Comparison of ENCODE assay signal across 2 cellular contexts in the genomic region with DNA sequence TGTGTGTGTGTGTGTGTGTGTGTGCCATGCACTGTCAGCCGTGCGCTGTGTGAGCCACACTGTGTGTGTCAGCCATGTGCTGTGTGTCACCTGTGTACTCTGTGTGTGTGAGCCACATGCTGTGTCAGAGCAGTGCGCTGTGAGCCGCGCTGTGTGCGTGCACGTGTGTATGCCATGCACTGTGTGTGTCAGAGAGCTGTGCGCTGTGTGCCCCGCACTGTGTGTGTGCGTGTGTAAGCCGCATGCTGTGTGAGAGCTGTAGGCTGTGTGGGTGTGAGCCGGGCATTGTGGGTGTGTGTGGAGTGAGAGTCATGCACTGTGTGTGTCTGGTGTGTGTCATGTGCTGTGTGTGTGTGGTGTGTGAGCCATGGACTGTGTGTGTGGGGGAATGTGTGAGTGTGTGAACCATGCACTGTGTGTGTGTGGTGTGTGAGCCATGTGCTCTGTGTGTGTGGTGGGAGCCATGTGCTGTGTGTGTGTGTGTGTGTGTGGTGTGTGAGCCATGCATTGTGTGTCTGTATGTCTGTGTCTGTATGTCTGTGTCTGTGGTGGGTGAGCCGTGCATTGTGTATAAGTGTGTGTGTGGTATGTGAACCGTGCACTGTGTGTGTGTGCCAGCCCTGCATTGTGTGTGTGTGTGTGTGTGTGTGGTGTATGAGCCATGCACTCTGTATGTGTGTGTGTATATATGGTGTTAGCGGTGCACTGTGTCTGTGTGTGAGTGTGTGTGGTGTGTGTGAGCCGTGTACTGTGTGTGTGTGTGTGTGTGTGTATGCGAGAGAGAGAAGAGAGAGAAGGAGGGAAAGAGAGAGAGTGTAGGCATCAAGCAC.
TF ChIP-seq lines count a peak whose summit lies in the region.

No MANE protein-coding gene starts in this region.

TF ChIP-seq in IMR-90, 13 proteins besides CTCF, POLR2A, EP300 and RAD21:
- TF ChIP-seq FOS (IDR thresholded peaks at IDR 0.05; ENCODE audit: low read depth, low read length) (no peak), MAFK (IDR thresholded peaks at IDR 0.05; ENCODE audit: low read depth, low read length) (no peak), BHLHE40 (IDR thresholded peaks at IDR 0.05; ENCODE audit: low read depth, low read length) (no peak), RCOR1 (IDR thresholded peaks at IDR 0.05; ENCODE audit: insufficient replicate concordance, low read length) (no peak), MXI1 (IDR thresholded peaks at IDR 0.05; ENCODE audit: borderline replicate concordance, low read depth, low read length) (no peak), NFE2L2 (IDR thresholded peaks at IDR 0.05; ENCODE audit: low read depth, low read length) (no peak), CEBPB (IDR thresholded peaks at IDR 0.05; ENCODE audit: low read depth, low read length) (no peak)

TF ChIP-seq in H1, 55 proteins besides CTCF, POLR2A, EP300 and RAD21:
- TF ChIP-seq SP1 (IDR thresholded peaks at IDR 0.05; ENCODE audit: low read depth, low read length) (no peak), CTBP2 (IDR thresholded peaks at IDR 0.05; ENCODE audit: borderline replicate concordance, insufficient read depth, insufficient read length, low read length) (no peak), HDAC2 (IDR thresholded peaks at IDR 0.05; ENCODE audit: borderline replicate concordance in 1 of 2, low read depth in 2 of 2, low read length in 2 of 2) (no peak), POU5F1 (IDR thresholded peaks at IDR 0.05; ENCODE audit: low read depth, low read length) (no peak), KDM1A (IDR thresholded peaks at IDR 0.05; ENCODE audit: borderline replicate concordance, low read length) (no peak), TCF12 (IDR thresholded peaks at IDR 0.05; ENCODE audit: low read depth, low read length) (no peak), KDM5A (IDR thresholded peaks at IDR 0.05; ENCODE audit: low read length) (no peak), CBX5 (IDR thresholded peaks at IDR 0.05; ENCODE audit: low read depth, low read length) (no peak), KDM4A (IDR thresholded peaks at IDR 0.05; ENCODE audit: low read depth, low read length, severe bottlenecking) (no peak)
- TF ChIP-seq, protein P1, sequence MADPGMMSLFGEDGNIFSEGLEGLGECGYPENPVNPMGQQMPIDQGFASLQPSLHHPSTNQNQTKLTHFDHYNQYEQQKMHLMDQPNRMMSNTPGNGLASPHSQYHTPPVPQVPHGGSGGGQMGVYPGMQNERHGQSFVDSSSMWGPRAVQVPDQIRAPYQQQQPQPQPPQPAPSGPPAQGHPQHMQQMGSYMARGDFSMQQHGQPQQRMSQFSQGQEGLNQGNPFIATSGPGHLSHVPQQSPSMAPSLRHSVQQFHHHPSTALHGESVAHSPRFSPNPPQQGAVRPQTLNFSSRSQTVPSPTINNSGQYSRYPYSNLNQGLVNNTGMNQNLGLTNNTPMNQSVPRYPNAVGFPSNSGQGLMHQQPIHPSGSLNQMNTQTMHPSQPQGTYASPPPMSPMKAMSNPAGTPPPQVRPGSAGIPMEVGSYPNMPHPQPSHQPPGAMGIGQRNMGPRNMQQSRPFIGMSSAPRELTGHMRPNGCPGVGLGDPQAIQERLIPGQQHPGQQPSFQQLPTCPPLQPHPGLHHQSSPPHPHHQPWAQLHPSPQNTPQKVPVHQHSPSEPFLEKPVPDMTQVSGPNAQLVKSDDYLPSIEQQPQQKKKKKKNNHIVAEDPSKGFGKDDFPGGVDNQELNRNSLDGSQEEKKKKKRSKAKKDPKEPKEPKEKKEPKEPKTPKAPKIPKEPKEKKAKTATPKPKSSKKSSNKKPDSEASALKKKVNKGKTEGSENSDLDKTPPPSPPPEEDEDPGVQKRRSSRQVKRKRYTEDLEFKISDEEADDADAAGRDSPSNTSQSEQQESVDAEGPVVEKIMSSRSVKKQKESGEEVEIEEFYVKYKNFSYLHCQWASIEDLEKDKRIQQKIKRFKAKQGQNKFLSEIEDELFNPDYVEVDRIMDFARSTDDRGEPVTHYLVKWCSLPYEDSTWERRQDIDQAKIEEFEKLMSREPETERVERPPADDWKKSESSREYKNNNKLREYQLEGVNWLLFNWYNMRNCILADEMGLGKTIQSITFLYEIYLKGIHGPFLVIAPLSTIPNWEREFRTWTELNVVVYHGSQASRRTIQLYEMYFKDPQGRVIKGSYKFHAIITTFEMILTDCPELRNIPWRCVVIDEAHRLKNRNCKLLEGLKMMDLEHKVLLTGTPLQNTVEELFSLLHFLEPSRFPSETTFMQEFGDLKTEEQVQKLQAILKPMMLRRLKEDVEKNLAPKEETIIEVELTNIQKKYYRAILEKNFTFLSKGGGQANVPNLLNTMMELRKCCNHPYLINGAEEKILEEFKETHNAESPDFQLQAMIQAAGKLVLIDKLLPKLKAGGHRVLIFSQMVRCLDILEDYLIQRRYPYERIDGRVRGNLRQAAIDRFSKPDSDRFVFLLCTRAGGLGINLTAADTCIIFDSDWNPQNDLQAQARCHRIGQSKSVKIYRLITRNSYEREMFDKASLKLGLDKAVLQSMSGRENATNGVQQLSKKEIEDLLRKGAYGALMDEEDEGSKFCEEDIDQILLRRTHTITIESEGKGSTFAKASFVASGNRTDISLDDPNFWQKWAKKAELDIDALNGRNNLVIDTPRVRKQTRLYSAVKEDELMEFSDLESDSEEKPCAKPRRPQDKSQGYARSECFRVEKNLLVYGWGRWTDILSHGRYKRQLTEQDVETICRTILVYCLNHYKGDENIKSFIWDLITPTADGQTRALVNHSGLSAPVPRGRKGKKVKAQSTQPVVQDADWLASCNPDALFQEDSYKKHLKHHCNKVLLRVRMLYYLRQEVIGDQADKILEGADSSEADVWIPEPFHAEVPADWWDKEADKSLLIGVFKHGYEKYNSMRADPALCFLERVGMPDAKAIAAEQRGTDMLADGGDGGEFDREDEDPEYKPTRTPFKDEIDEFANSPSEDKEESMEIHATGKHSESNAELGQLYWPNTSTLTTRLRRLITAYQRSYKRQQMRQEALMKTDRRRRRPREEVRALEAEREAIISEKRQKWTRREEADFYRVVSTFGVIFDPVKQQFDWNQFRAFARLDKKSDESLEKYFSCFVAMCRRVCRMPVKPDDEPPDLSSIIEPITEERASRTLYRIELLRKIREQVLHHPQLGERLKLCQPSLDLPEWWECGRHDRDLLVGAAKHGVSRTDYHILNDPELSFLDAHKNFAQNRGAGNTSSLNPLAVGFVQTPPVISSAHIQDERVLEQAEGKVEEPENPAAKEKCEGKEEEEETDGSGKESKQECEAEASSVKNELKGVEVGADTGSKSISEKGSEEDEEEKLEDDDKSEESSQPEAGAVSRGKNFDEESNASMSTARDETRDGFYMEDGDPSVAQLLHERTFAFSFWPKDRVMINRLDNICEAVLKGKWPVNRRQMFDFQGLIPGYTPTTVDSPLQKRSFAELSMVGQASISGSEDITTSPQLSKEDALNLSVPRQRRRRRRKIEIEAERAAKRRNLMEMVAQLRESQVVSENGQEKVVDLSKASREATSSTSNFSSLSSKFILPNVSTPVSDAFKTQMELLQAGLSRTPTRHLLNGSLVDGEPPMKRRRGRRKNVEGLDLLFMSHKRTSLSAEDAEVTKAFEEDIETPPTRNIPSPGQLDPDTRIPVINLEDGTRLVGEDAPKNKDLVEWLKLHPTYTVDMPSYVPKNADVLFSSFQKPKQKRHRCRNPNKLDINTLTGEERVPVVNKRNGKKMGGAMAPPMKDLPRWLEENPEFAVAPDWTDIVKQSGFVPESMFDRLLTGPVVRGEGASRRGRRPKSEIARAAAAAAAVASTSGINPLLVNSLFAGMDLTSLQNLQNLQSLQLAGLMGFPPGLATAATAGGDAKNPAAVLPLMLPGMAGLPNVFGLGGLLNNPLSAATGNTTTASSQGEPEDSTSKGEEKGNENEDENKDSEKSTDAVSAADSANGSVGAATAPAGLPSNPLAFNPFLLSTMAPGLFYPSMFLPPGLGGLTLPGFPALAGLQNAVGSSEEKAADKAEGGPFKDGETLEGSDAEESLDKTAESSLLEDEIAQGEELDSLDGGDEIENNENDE (IDR thresholded peaks at IDR 0.05; ENCODE audit: insufficient replicate concordance, low read length), result no peak
